ENCODE assay signal across 8 cellular contexts in genomic region chr10:93061594-93062498, GRCh38. TPM values are rescaled to one million over a fixed set of nuclear protein-coding genes. Genes with fewer than 3 reads are reported as not detected.
DNase-seq lines count a peak whose midpoint lies in the region; ATAC-seq, FAIRE-seq and TF ChIP-seq lines count a peak whose summit lies in the region.
"Had no signal": no experiment of that assay in that cellular context is flagged by ENCODE, and none has a peak within 500 bp of the region (broad histone marks: within the 10 kb centered on the region; RNA-seq: fewer than 3 reads in every experiment).

No MANE protein-coding gene starts in this region.

- DNase-seq in H7 (peak; percentile 55), iPS DF 6.9 (ENCODE audit: low read depth, low spot score) (no peak), NCI-H446 (lab: John Stamatoyannopoulos, UW) (no peak), tibial nerve (ENCODE audit: low spot score in 2 of 2) (no peak), frontal cortex (ENCODE audit: low spot score in 2 of 2) (no peak)
- DNase-seq in activated naive CD8-positive, alpha-beta T cell treated with anti-CD3 and anti-CD28 coated beads, Interleukin-2, amount 50 U/mL, for 24 hours: peak; percentile 9
- DNase-seq: NCI-H187 treated with DMSO at 0.1 percent for 48 hours had no signal

- H3K36me3 ChIP-seq in H7 (replicated peaks; ENCODE audit: control insufficient read depth, insufficient read depth, low read length) (no peaks in the 10 kb centered on the region), iPS DF 6.9 (ENCODE audit: control insufficient read depth, insufficient read depth, low read length) (peaks cover 2% of the 10 kb centered on the region; the same call in 1 of the 2 replicates), skeletal muscle satellite cell (ENCODE audit: insufficient read depth, low read length) (no peaks in the 10 kb centered on the region), tibial nerve (peaks cover 0 to 24% (median 0%) of the 10 kb centered on the region in 3 donors)

- H3K4me3 Mint-ChIP-seq in activated naive CD8-positive, alpha-beta T cell treated with anti-CD3 and anti-CD28 coated beads, Interleukin-2, amount 50 U/mL, for 24 hours: peak overlapping the region; percentile 65

- H3K9me3 ChIP-seq in iPS DF 6.9 (ENCODE audit: control insufficient read depth, insufficient read depth, low read length): no peaks in the 10 kb centered on the region
- H3K9me3 ChIP-seq in skeletal muscle satellite cell (replicated peaks; ENCODE audit: low read length): no peaks in the 10 kb centered on the region
- H3K9me3 ChIP-seq in tibial nerve: no peaks in the 10 kb centered on the region

- WGBS in iPS DF 6.9 (ENCODE audit: insufficient coverage, insufficient read length): no CpG with 5 or more reads among the region's 57 CpGs
- WGBS in tibial nerve, 2 donors: 20 to 24% methylated on average over 56 to 57 of the region's 57 CpGs

- peaks cover 19% of the 10 kb centered on the region for H3K4me1 Mint-ChIP-seq in activated naive CD8-positive, alpha-beta T cell treated with anti-CD3 and anti-CD28 coated beads, Interleukin-2, amount 50 U/mL, for 24 hours

- TF ChIP-seq POLR2A in tibial nerve (IDR thresholded peaks at IDR 0.05): no peak

- peaks cover 18% of the 10 kb centered on the region for H3K36me3 Mint-ChIP-seq in activated naive CD8-positive, alpha-beta T cell treated with anti-CD3 and anti-CD28 coated beads, Interleukin-2, amount 50 U/mL, for 24 hours (ENCODE audit: low read depth)

- H3K27ac ChIP-seq in iPS DF 6.9 (ENCODE audit: low read length) (no peak overlapping the region), tibial nerve (no peak overlapping the region)

- peak overlapping the region; percentile 75 for H3K4me2 ChIP-seq in skeletal muscle satellite cell (ENCODE audit: low read length)

- ATAC-seq in activated naive CD8-positive, alpha-beta T cell treated with anti-CD3 and anti-CD28 coated beads, Interleukin-2, amount 50 U/mL, for 24 hours: peak; percentile 25

- H3K27me3 ChIP-seq in H7 (ENCODE audit: control insufficient read depth, insufficient read depth, low read length) (peaks cover 90% of the 10 kb centered on the region), iPS DF 6.9 (ENCODE audit: control insufficient read depth, insufficient read depth, low read length) (peaks cover 76% of the 10 kb centered on the region), skeletal muscle satellite cell (ENCODE audit: control insufficient read depth, insufficient read depth, low read length) (peaks cover 61% of the 10 kb centered on the region), tibial nerve (peaks cover 0 to 77% of the 10 kb centered on the region in 2 donors)

- H3K27me3 Mint-ChIP-seq in activated naive CD8-positive, alpha-beta T cell treated with anti-CD3 and anti-CD28 coated beads, Interleukin-2, amount 50 U/mL, for 24 hours: peaks cover 47% of the 10 kb centered on the region

- H3K4me1 ChIP-seq in iPS DF 6.9 (ENCODE audit: control insufficient read depth, insufficient read depth, low read length) (peaks cover 7% of the 10 kb centered on the region), skeletal muscle satellite cell (ENCODE audit: control insufficient read depth, insufficient read depth, low read length) (peaks cover 21% of the 10 kb centered on the region), tibial nerve (peaks cover 0 to 41% (median 12%) of the 10 kb centered on the region in 4 donors)

- TF ChIP-seq EP300 in tibial nerve (IDR thresholded peaks at IDR 0.05): no peak

- no peak for FAIRE-seq in frontal cortex (lab: Jason Lieb, UNC)

- no peaks in the 10 kb centered on the region for H3K9me3 Mint-ChIP-seq in activated naive CD8-positive, alpha-beta T cell treated with anti-CD3 and anti-CD28 coated beads, Interleukin-2, amount 50 U/mL, for 24 hours

- no peak for TF ChIP-seq CTCF in tibial nerve (IDR thresholded peaks at IDR 0.05)

- H3K4me3 ChIP-seq in H7 (ENCODE audit: insufficient read depth, low read depth, low read length) (peak overlapping the region; percentile 32), iPS DF 6.9 (ENCODE audit: low read length) (peak overlapping the region; percentile 12; the same call in 1 of the 2 replicates), skeletal muscle satellite cell (ENCODE audit: low read length) (peak overlapping the region; percentile 63), tibial nerve (peak overlapping the region in 2 of 4 donors; percentile 21 to 44)

- H3K9ac ChIP-seq in skeletal muscle satellite cell (ENCODE audit: low read depth, low read length): no peak overlapping the region

- H3K27ac Mint-ChIP-seq in activated naive CD8-positive, alpha-beta T cell treated with anti-CD3 and anti-CD28 coated beads, Interleukin-2, amount 50 U/mL, for 24 hours: no peak overlapping the region

RNA-seq across cellular contexts. Expression of gene CYP26C1, which starts 1.2 kb away (rescaled TPM):
- total RNA-seq in H7 (2014; rRNA removed; shearing (Covaris generic)): 0.26 and 0.28 TPM in 2 replicates
- 0.22 and 0.25 TPM in 2 replicates for total RNA-seq in skeletal muscle satellite cell (2012; rRNA removed)
- total RNA-seq in tibial nerve: 1 to 10 TPM in 1 of 4 donors, under 1 TPM in 1, not detected in 2; 0.20 to 2.2 TPM
- total RNA-seq in frontal cortex: under 0.01 TPM

RNA-seq across cellular contexts. Expression of gene CYP26A1, which starts 11.8 kb away (rescaled TPM):
- total RNA-seq in H7 (2014; rRNA removed; shearing (Covaris generic)): 44.4 and 190 TPM in 2 replicates
- not detected in 2 replicates for total RNA-seq in skeletal muscle satellite cell (2012; rRNA removed)
- total RNA-seq in tibial nerve (not detected), frontal cortex (16.7 TPM)

Comparison
In these comparisons a context has a peak if more than half of its experiments do, and no peak if none do; other contexts are left out.
1. DNase-seq: peak in H7 (single experiment) and activated naive CD8-positive, alpha-beta T cell treated with anti-CD3 and anti-CD28 coated beads, Interleukin-2, amount 50 U/mL, for 24 hours (single experiment); none in iPS DF 6.9 (single experiment), NCI-H446 (0 of 2), tibial nerve (0 of 2) and frontal cortex (0 of 2).
2. RNA of gene CYP26A1, which starts 11.8 kb away (total RNA-seq): 44.4 to 190 TPM in H7 and 16.7 TPM in frontal cortex (single experiment); not detected in tibial nerve; every median in the first group is over 10 times any median in the second.